ENCODE assay signal across 26 cellular contexts in genomic region chr4:105623099-105623498, GRCh38.
"Had no signal": no experiment of that assay in that cellular context is flagged by ENCODE, and none has a peak within 500 bp of the region (broad histone marks: within the 10 kb centered on the region; RNA-seq: fewer than 3 reads in every experiment).

No MANE protein-coding gene starts in this region.

- H2AFZ ChIP-seq: hepatocyte, neural progenitor cell had no signal

- H3K4me1 ChIP-seq: neural progenitor cell, suprapubic skin had no signal

- H3K4me2 ChIP-seq: hepatocyte, neural progenitor cell had no signal

- H3K27ac ChIP-seq: hepatocyte, neural progenitor cell, neutrophil, ovary, spleen, suprapubic skin, thoracic aorta, tibial artery, upper lobe of right lung had no signal

- H3K27me3 ChIP-seq: hepatocyte, neural progenitor cell, neutrophil, ovary, spleen, suprapubic skin, tibial artery, upper lobe of right lung had no signal

- ATAC-seq: left lobe of liver; natural killer cell; sciatic nerve; stimulated activated effector memory CD8-positive, alpha-beta T cell treated with anti-CD3 and anti-CD28 coated beads, Interleukin-12 subunit alpha, Interleukin-12 subunit beta, amount 100 ng/mL, for 72 hours; upper lobe of right lung had no signal

- H3K79me2 ChIP-seq: hepatocyte had no signal

- DNase-seq: heart right ventricle; islet precursor cell; kidney glomerular epithelial cell; left cardiac atrium; mesendoderm; naive B cell; natural killer cell; nephron progenitor cell; ovary; right cardiac atrium; small intestine; spleen; stimulated activated CD4-positive, alpha-beta T cell treated with anti-CD3 and anti-CD28 coated beads, Interleukin-4, amount 100 ng/mL, for 24 hours; stimulated activated naive CD4-positive, alpha-beta T cell; tibial artery; trophoblast cell; upper lobe of right lung had no signal

- H3K4me3 ChIP-seq: heart right ventricle, hepatocyte, lung, neural progenitor cell, ovary, spleen, suprapubic skin, thoracic aorta, tibial artery, upper lobe of right lung had no signal

- H3K9me3 ChIP-seq: neutrophil, ovary, spleen, suprapubic skin, thoracic aorta, tibial artery, upper lobe of right lung had no signal

- H3K36me3 ChIP-seq: heart right ventricle, neural progenitor cell, neutrophil, ovary, spleen, suprapubic skin, thoracic aorta, tibial artery, upper lobe of right lung had no signal

- H3K9ac ChIP-seq: neural progenitor cell had no signal
